In the genomic region with DNA sequence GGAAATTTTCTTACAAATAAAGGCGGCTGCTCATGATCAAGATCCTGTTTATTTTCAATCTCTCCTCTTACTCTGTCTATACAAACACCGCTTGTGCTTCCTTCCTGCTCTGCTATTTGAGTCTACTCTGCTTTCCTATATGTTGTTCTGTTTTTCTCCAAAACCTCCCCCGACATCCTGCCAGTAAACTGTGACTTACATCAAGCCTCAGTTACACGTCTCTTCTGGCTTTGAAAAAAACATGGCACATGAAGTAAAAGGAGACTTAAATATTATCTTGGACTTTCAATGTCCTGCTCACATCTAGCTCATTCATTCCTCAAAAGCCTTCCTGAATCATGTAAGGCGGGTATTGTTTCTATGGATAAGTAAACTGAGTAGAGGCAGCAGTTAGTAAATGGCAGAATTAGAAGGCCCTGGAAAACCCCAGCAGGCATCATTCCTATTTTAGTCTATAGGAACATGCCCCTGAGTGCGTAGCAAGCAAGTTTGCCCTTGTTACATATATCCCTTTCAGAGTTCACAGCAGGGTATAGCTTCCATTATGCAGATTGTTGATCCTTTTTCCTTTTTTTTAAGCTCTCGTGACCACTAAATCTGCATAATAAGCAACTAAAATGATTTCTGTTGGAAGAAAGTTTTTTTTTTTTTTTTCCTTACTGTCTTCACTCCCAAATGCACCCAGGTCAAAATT, we compare ENCODE assay signal across 20 cellular contexts.
DNase-seq lines count a peak whose midpoint lies in the region; ATAC-seq, FAIRE-seq and TF ChIP-seq lines count a peak whose summit lies in the region.
"Had no signal": no experiment of that assay in that cellular context is flagged by ENCODE, and none has a peak within 500 bp of the region (broad histone marks: within the 10 kb centered on the region; RNA-seq: fewer than 3 reads in every experiment).

No MANE protein-coding gene starts in this region.

- H3K4me1 Mint-ChIP-seq in GM23338 (peaks cover 12% of the 10 kb centered on the region; the same call in 1 of the 3 replicates), astrocyte (ENCODE audit: low read depth, unreplicated experiment) (peaks cover 4% of the 10 kb centered on the region)
- H3K4me1 Mint-ChIP-seq: activated CD4-positive, alpha-beta memory T cell treated with anti-CD3 and anti-CD28 coated beads, Interleukin-2, amount 10 ng/mL, durations not matched to agents 7 days and 5 days; activated naive CD8-positive, alpha-beta T cell treated with anti-CD3 and anti-CD28 coated beads, Interleukin-2, amount 50 U/mL, for 24 hours had no signal

- H3K4me2 ChIP-seq in GM23338: peak overlapping the region; percentile 57
- no peak overlapping the region for H3K4me2 ChIP-seq in astrocyte (ENCODE audit: low read length)

- peaks cover 3% of the 10 kb centered on the region; the same call in 1 of the 3 replicates for H3K36me3 Mint-ChIP-seq in GM23338 (ENCODE audit: low read depth)
- H3K36me3 Mint-ChIP-seq in astrocyte (ENCODE audit: low read depth, unreplicated experiment): peaks cover 5% of the 10 kb centered on the region
- H3K36me3 Mint-ChIP-seq: immature natural killer cell had no signal

- H3K27me3 Mint-ChIP-seq in GM23338 (ENCODE audit: insufficient read depth, low read depth, poor library complexity): peaks cover 47% of the 10 kb centered on the region
- H3K27me3 Mint-ChIP-seq in astrocyte (ENCODE audit: low read depth, unreplicated experiment): no peaks in the 10 kb centered on the region

- H3K9me3 ChIP-seq in astrocyte (ENCODE audit: insufficient read depth, low read depth, low read length) (no peaks in the 10 kb centered on the region), BE2C (no peaks in the 10 kb centered on the region)
- H3K9me3 ChIP-seq: neutrophil had no signal

- H3K79me2 ChIP-seq in ACC112 (ENCODE audit: control insufficient read depth, insufficient read depth, low read length, unreplicated experiment) (no peaks in the 10 kb centered on the region), GM23338 (replicated peaks; ENCODE audit: insufficient read depth) (no peaks in the 10 kb centered on the region), astrocyte (ENCODE audit: insufficient read depth, low read length) (no peaks in the 10 kb centered on the region)

- 0 out of 2 replicates have a peak, but pooled peaks cover 2% of the 10 kb centered on the region for H4K20me1 ChIP-seq in GM23338 (replicated peaks; ENCODE audit: insufficient read depth)
- no peaks in the 10 kb centered on the region for H4K20me1 ChIP-seq in astrocyte (ENCODE audit: insufficient read depth, low read length)

- DNase-seq in GM23338 (ENCODE audit: low spot score): peak; percentile 57
- no peak for DNase-seq in astrocyte (ENCODE audit: low read depth)
- DNase-seq in iPS-NIHi11 (ENCODE audit: low spot score): peak; percentile 35
- DNase-seq in GM10266 (ENCODE audit: extremely low spot score): no peak
- DNase-seq in NCI-H2081 treated with DMSO at 0.1 percent for 48 hours (lab: John Stamatoyannopoulos, UW): no peak
- no peak for DNase-seq in BE2C
- DNase-seq in foreskin fibroblast: no peak
- DNase-seq: activated CD4-positive, alpha-beta memory T cell treated with anti-CD3 and anti-CD28 coated beads, Interleukin-2, amount 10 ng/mL, durations not matched to agents 7 days and 5 days; activated naive CD8-positive, alpha-beta T cell treated with anti-CD3 and anti-CD28 coated beads, Interleukin-2, amount 50 U/mL, for 24 hours; caudate nucleus; immature natural killer cell; KG1; midbrain; NCI-H1105 treated with DMSO at 0.1 percent for 48 hours; NCI-H82; stimulated activated CD4-positive, alpha-beta T cell treated with anti-CD3 and anti-CD28 coated beads, Interleukin-2, amount 100 ng/mL, for 24 hours had no signal

- H3K4me3 ChIP-seq in ACC112 (ENCODE audit: low read depth, low read length): no peak overlapping the region
- H3K4me3 ChIP-seq in GM23338: peak overlapping the region; percentile 29
- H3K4me3 ChIP-seq in astrocyte (ENCODE audit: insufficient read depth, low read depth, low read length): no peak overlapping the region
- H3K4me3 ChIP-seq in BE2C (ENCODE audit: low read depth, low read length): no peak overlapping the region
- H3K4me3 ChIP-seq in foreskin fibroblast (ENCODE audit: low read depth in 1 of 2, low read length in 2 of 2): no peak overlapping the region

- no peaks in the 10 kb centered on the region for H3F3A ChIP-seq in GM23338 (replicated peaks; ENCODE audit: low read depth)

- H3K27ac Mint-ChIP-seq in GM23338 (no peak overlapping the region), astrocyte (ENCODE audit: unreplicated experiment) (no peak overlapping the region)
- H3K27ac Mint-ChIP-seq: activated CD4-positive, alpha-beta memory T cell treated with anti-CD3 and anti-CD28 coated beads, Interleukin-2, amount 10 ng/mL, durations not matched to agents 7 days and 5 days; activated naive CD8-positive, alpha-beta T cell treated with anti-CD3 and anti-CD28 coated beads, Interleukin-2, amount 50 U/mL, for 24 hours; activated T-cell treated with anti-CD3 and anti-CD28 coated beads, Interleukin-2, amount 50 U/mL, for 72 hours; immature natural killer cell had no signal

- H3K4me3 Mint-ChIP-seq in GM23338: no peak overlapping the region
- H3K4me3 Mint-ChIP-seq in astrocyte (ENCODE audit: unreplicated experiment): no peak overlapping the region
- H3K4me3 Mint-ChIP-seq: activated CD4-positive, alpha-beta memory T cell treated with anti-CD3 and anti-CD28 coated beads, Interleukin-2, amount 10 ng/mL, durations not matched to agents 7 days and 5 days; activated naive CD8-positive, alpha-beta T cell treated with anti-CD3 and anti-CD28 coated beads, Interleukin-2, amount 50 U/mL, for 24 hours had no signal

- H3K27ac ChIP-seq in ACC112 (ENCODE audit: low read depth, low read length): no peak overlapping the region
- H3K27ac ChIP-seq in GM23338 (ENCODE audit: low read depth): no peak overlapping the region
- H3K27ac ChIP-seq in astrocyte (ENCODE audit: low read depth, low read length): no peak overlapping the region
- H3K27ac ChIP-seq: neutrophil had no signal

- peaks cover 6% of the 10 kb centered on the region for H3K4me1 ChIP-seq in ACC112 (ENCODE audit: control insufficient read depth, insufficient read depth, low read length, unreplicated experiment)
- H3K4me1 ChIP-seq in GM23338 (ENCODE audit: insufficient read depth): peaks cover 16% of the 10 kb centered on the region
- no peaks in the 10 kb centered on the region for H3K4me1 ChIP-seq in astrocyte (ENCODE audit: insufficient read depth, low read length)
- H3K4me1 ChIP-seq in BE2C: no peaks in the 10 kb centered on the region

- TF ChIP-seq CTCF in GM23338 (conservative IDR thresholded peaks at IDR 0.05; ENCODE audit: low read depth in 2 of 2) (no peak), astrocyte (IDR thresholded peaks at IDR 0.05; ENCODE audit: insufficient read depth, low read depth, low read length) (no peak), GM10266 (IDR thresholded peaks at IDR 0.05; ENCODE audit: control insufficient read depth, insufficient read depth, low read depth, missing control alignments) (no peak), BE2C (IDR thresholded peaks at IDR 0.05; ENCODE audit: low read depth, low read length) (no peak), foreskin fibroblast (IDR thresholded peaks at IDR 0.05; ENCODE audit: low read depth, low read length) (no peak)

- no peak overlapping the region for H3K9ac ChIP-seq in astrocyte (ENCODE audit: low read length)

- H3K9me2 ChIP-seq in GM23338 (ENCODE audit: insufficient read depth): no peaks in the 10 kb centered on the region

- peak; percentile 43 for FAIRE-seq in astrocyte (lab: Jason Lieb, UNC)
- FAIRE-seq: frontal cortex had no signal

- ATAC-seq in GM23338: peak; percentile 85
- ATAC-seq: activated naive CD8-positive, alpha-beta T cell treated with anti-CD3 and anti-CD28 coated beads, Interleukin-2, amount 50 U/mL, for 24 hours; activated T-cell treated with anti-CD3 and anti-CD28 coated beads, Interleukin-2, amount 50 U/mL, for 72 hours had no signal

- peak overlapping the region; percentile 63 for H2AFZ ChIP-seq in ACC112 (ENCODE audit: low read length, unreplicated experiment)
- H2AFZ ChIP-seq in GM23338: no peak overlapping the region
- H2AFZ ChIP-seq in astrocyte (ENCODE audit: low read depth, low read length): no peak overlapping the region

- no peaks in the 10 kb centered on the region for H3K36me3 ChIP-seq in ACC112 (ENCODE audit: insufficient read depth, low read length)
- no peaks in the 10 kb centered on the region for H3K36me3 ChIP-seq in GM23338 (ENCODE audit: insufficient read depth)
- H3K36me3 ChIP-seq in astrocyte (ENCODE audit: insufficient read depth, low read length): no peaks in the 10 kb centered on the region
- no peaks in the 10 kb centered on the region for H3K36me3 ChIP-seq in BE2C
- H3K36me3 ChIP-seq: neutrophil had no signal

- peaks cover 16% of the 10 kb centered on the region; the same call in 2 of the 3 replicates for H3K9me3 Mint-ChIP-seq in GM23338
- H3K9me3 Mint-ChIP-seq in astrocyte (ENCODE audit: unreplicated experiment): peaks cover 3% of the 10 kb centered on the region
- H3K9me3 Mint-ChIP-seq: activated CD4-positive, alpha-beta memory T cell treated with anti-CD3 and anti-CD28 coated beads, Interleukin-2, amount 10 ng/mL, durations not matched to agents 7 days and 5 days; activated T-cell treated with anti-CD3 and anti-CD28 coated beads, Interleukin-2, amount 50 U/mL, for 72 hours had no signal

- no peaks in the 10 kb centered on the region for H3K27me3 ChIP-seq in ACC112 (ENCODE audit: insufficient read depth, low read length)
- H3K27me3 ChIP-seq in GM23338 (ENCODE audit: insufficient read depth): peaks cover 65% of the 10 kb centered on the region
- H3K27me3 ChIP-seq in astrocyte (ENCODE audit: insufficient read depth, low read length): no peaks in the 10 kb centered on the region
- H3K27me3 ChIP-seq in BE2C: no peaks in the 10 kb centered on the region
- H3K27me3 ChIP-seq: neutrophil had no signal

TF ChIP-seq in GM23338, 12 proteins besides CTCF, POLR2A, EP300 and RAD21 (continues in another document):
- TF ChIP-seq EZH2 (IDR thresholded peaks at IDR 0.05; ENCODE audit: low read depth, unreplicated experiment): no peak

Comparison
In these comparisons a context has a peak if more than half of its experiments do, and no peak if none do; other contexts are left out.
1. DNase-seq: peak in GM23338 (single experiment) and iPS-NIHi11 (single experiment); none in astrocyte (single experiment), GM10266 (single experiment), NCI-H2081 treated with DMSO at 0.1 percent for 48 hours (single experiment), BE2C (single experiment) and foreskin fibroblast (0 of 2).